Comparison of ENCODE assay signal across 11 cellular contexts in the genomic region with DNA sequence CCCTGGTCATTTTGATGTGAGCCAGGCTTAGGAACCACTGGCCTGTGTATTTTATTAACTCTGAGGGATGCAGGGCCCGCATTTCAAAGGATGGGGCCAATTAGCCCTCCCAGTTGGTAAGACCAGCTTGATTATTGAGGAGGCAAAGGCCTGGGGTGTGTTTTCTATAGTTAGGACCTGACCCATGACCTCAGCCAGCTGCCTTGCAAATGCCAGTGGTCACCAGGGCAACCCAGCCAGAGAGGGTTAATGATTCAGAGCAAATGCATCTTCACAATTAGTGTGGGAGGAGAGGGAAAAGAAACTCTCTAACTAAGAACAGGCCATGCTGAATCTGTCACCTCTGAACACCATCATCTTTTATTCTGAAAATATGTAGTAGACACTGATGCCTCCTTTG.
DNase-seq lines count a peak whose midpoint lies in the region; ATAC-seq and TF ChIP-seq lines count a peak whose summit lies in the region.
"Had no signal": no experiment of that assay in that cellular context is flagged by ENCODE, and none has a peak within 500 bp of the region (broad histone marks: within the 10 kb centered on the region; RNA-seq: fewer than 3 reads in every experiment).

No MANE protein-coding gene starts in this region.

- peaks cover 0 to 10% (median 6%) of the 10 kb centered on the region in 5 donors for H3K27me3 Mint-ChIP-seq in naive thymus-derived CD4-positive, alpha-beta T cell
- peaks cover 2% of the 10 kb centered on the region for H3K27me3 Mint-ChIP-seq in Calu3 (ENCODE audit: unreplicated experiment)

- peaks cover 5% of the 10 kb centered on the region for H3K4me1 ChIP-seq in NT2/D1 (ENCODE audit: insufficient read depth, insufficient read length)
- no peaks in the 10 kb centered on the region for H3K4me1 ChIP-seq in naive thymus-derived CD4-positive, alpha-beta T cell (ENCODE audit: control insufficient read depth in 2 of 2, insufficient read depth in 2 of 2, low read length in 2 of 2)

- no peak for TF ChIP-seq CTCF in Calu3 (IDR thresholded peaks at IDR 0.05; ENCODE audit: unreplicated experiment)

- no peak overlapping the region for H3K27ac ChIP-seq in naive thymus-derived CD4-positive, alpha-beta T cell (ENCODE audit: low read depth, low read length)
- H3K27ac ChIP-seq: C4-2B had no signal

- peaks cover 0 to 11% (median 3%) of the 10 kb centered on the region in 11 donors for H3K9me3 Mint-ChIP-seq in naive thymus-derived CD4-positive, alpha-beta T cell
- H3K9me3 Mint-ChIP-seq in Calu3 (ENCODE audit: low read depth, unreplicated experiment): peaks cover 15% of the 10 kb centered on the region

- H3K9me3 ChIP-seq in NT2/D1 (ENCODE audit: insufficient read depth, low read length): no peaks in the 10 kb centered on the region
- H3K9me3 ChIP-seq in naive thymus-derived CD4-positive, alpha-beta T cell (ENCODE audit: control insufficient read depth in 2 of 3, low read length in 3 of 3): no peaks in the 10 kb centered on the region

- DNase-seq in AG08396 (ENCODE audit: low spot score) (peak; percentile 68), NT2/D1 (ENCODE audit: low read depth, low spot score) (peak; percentile 64), hepatic stellate cell (ENCODE audit: low spot score) (peak; percentile 26), cardiac septum (ENCODE audit: low spot score) (no peak), Calu3 (no peak)
- no peak for DNase-seq in naive thymus-derived CD4-positive, alpha-beta T cell
- DNase-seq: NCI-H774 had no signal

- no peak overlapping the region for H3K4me3 ChIP-seq in NT2/D1 (ENCODE audit: insufficient read length, low read depth)
- H3K4me3 ChIP-seq in naive thymus-derived CD4-positive, alpha-beta T cell (ENCODE audit: low read length): no peak overlapping the region

- POLR2A ChIA-PET in naive thymus-derived CD4-positive, alpha-beta T cell (lab: Charles Lee): no interaction called here

- H3K9ac ChIP-seq in NT2/D1 (ENCODE audit: insufficient read length, low read depth): peak overlapping the region; percentile 17

- no TSS peak for BruUV-seq in Calu3 (replicated peaks; lab: Mats Ljungman, UMichigan)

- H3K27me3 ChIP-seq in NT2/D1 (ENCODE audit: insufficient read depth, insufficient read length): no peaks in the 10 kb centered on the region
- H3K27me3 ChIP-seq in naive thymus-derived CD4-positive, alpha-beta T cell (ENCODE audit: control insufficient read depth in 2 of 2, insufficient read depth in 2 of 2, low read length in 2 of 2): no peaks in the 10 kb centered on the region

- H3K36me3 Mint-ChIP-seq in naive thymus-derived CD4-positive, alpha-beta T cell: no peaks in the 10 kb centered on the region
- no peaks in the 10 kb centered on the region for H3K36me3 Mint-ChIP-seq in Calu3 (ENCODE audit: insufficient read depth, unreplicated experiment)
- H3K36me3 Mint-ChIP-seq: activated naive CD8-positive, alpha-beta T cell had no signal

- CTCF ChIA-PET in naive thymus-derived CD4-positive, alpha-beta T cell (lab: Charles Lee): no interaction called here
- CTCF ChIA-PET in Calu3 (lab: Charles Lee): no interaction called here

- no peaks in the 10 kb centered on the region for H3K4me1 Mint-ChIP-seq in naive thymus-derived CD4-positive, alpha-beta T cell
- no peaks in the 10 kb centered on the region for H3K4me1 Mint-ChIP-seq in Calu3 (ENCODE audit: low read depth, unreplicated experiment)

- no peaks in the 10 kb centered on the region for H3K36me3 ChIP-seq in NT2/D1 (ENCODE audit: insufficient read depth, insufficient read length, low read length)
- no peaks in the 10 kb centered on the region for H3K36me3 ChIP-seq in naive thymus-derived CD4-positive, alpha-beta T cell (ENCODE audit: control insufficient read depth in 2 of 3, insufficient read depth in 3 of 3, low read length in 3 of 3)

- ATAC-seq in GM21423 (IDR thresholded peaks at IDR 0.05; ENCODE audit: unreplicated experiment) (peak; percentile 71), HG02938 (IDR thresholded peaks at IDR 0.05; ENCODE audit: unreplicated experiment) (no peak)
- ATAC-seq in naive thymus-derived CD4-positive, alpha-beta T cell: no peak

- intact Hi-C loops in cardiac septum (cut with DNase I): no loop called here
- intact Hi-C loops in naive thymus-derived CD4-positive, alpha-beta T cell (cut with micrococcal nuclease): no loop called here
- intact Hi-C loops in Calu3 (cut with micrococcal nuclease; ENCODE audit: unreplicated experiment): no loop called here

- no peak overlapping the region for H3K4me3 Mint-ChIP-seq in naive thymus-derived CD4-positive, alpha-beta T cell
- H3K4me3 Mint-ChIP-seq in Calu3 (ENCODE audit: low read depth, unreplicated experiment): no peak overlapping the region
- H3K4me3 Mint-ChIP-seq: activated naive CD8-positive, alpha-beta T cell had no signal

- H3K27ac Mint-ChIP-seq in naive thymus-derived CD4-positive, alpha-beta T cell: no peak overlapping the region
- no peak overlapping the region for H3K27ac Mint-ChIP-seq in Calu3 (ENCODE audit: unreplicated experiment)
- H3K27ac Mint-ChIP-seq: activated naive CD8-positive, alpha-beta T cell had no signal

Comparison
In these comparisons a context has a peak if more than half of its experiments do, and no peak if none do; other contexts are left out.
1. DNase-seq: peak in AG08396 (single experiment), NT2/D1 (single experiment) and hepatic stellate cell (single experiment); none in cardiac septum (single experiment), naive thymus-derived CD4-positive, alpha-beta T cell (0 of 9) and Calu3 (single experiment).